ENCODE assay signal across 10 cellular contexts in genomic region chr5:27124590-27124989, GRCh38.
A peak's percentile ranks its signal among the peaks of the same experiment; 100 is the strongest.
DNase-seq lines count a peak whose midpoint lies in the region; ATAC-seq, FAIRE-seq and TF ChIP-seq lines count a peak whose summit lies in the region.
"Had no signal": no experiment of that assay in that cellular context is flagged by ENCODE, and none has a peak within 500 bp of the region (broad histone marks: within the 10 kb centered on the region; RNA-seq: fewer than 3 reads in every experiment).

No MANE protein-coding gene starts in this region.

- H3K36me3 ChIP-seq in kidney (ENCODE audit: control insufficient read depth in 1 of 2, insufficient read depth in 2 of 2, low read length in 2 of 2) (no peaks in the 10 kb centered on the region), thyroid gland (no peaks in the 10 kb centered on the region)

- TF ChIP-seq CTCF in kidney (IDR thresholded peaks at IDR 0.05; ENCODE audit: borderline replicate concordance, extremely low read depth, insufficient read depth), result peak; percentile 8
- peak in 1 of 6 experiments; percentile 14 for TF ChIP-seq CTCF in thyroid gland (IDR thresholded peaks at IDR 0.05)

- no peak overlapping the region for H3K9ac ChIP-seq in kidney (ENCODE audit: low read length in 2 of 2)

- H3K27ac ChIP-seq in kidney (ENCODE audit: low read depth in 2 of 2, low read length in 2 of 2) (no peak overlapping the region), thyroid gland (no peak overlapping the region)

- H3K27me3 ChIP-seq in thyroid gland, result no peaks in the 10 kb centered on the region

- WGBS in thyroid gland, 2 donors, result 12 to 16% methylated on average over 3 of the region's 3 CpGs

- TF ChIP-seq POLR2A in thyroid gland (IDR thresholded peaks at IDR 0.05), result no peak

- ATAC-seq in HG03175 (IDR thresholded peaks at IDR 0.05; ENCODE audit: unreplicated experiment), result no peak

- H3K9me3 ChIP-seq in kidney (ENCODE audit: control insufficient read depth in 1 of 2, low read length in 2 of 2), result no peaks in the 10 kb centered on the region
- H3K9me3 ChIP-seq in thyroid gland, result no peaks in the 10 kb centered on the region

- FAIRE-seq in TTC549 (lab: Jason Lieb, UNC) (peak; percentile 53), kidney (lab: Jason Lieb, UNC) (peak; percentile 8)
- FAIRE-seq: endometrium had no signal

- H3K4me3 ChIP-seq in kidney (ENCODE audit: low read length in 2 of 2) (no peak overlapping the region), thyroid gland (replicated peaks in 1 of 3) (no peak overlapping the region)

- intact Hi-C loops in kidney (cut with DNase I) (no loop called here), thyroid gland (cut with DNase I) (no loop called here)

- H3K4me1 ChIP-seq in kidney (ENCODE audit: control insufficient read depth in 1 of 2, insufficient read depth in 1 of 2, low read depth in 1 of 2, low read length in 2 of 2) (no peaks in the 10 kb centered on the region), thyroid gland (no peaks in the 10 kb centered on the region)

- peak; percentile 1 for DNase-seq in EH (ENCODE audit: low read depth)
- peak; percentile 45 for DNase-seq in LoVo (ENCODE audit: low spot score)
- DNase-seq in kidney, result no peak
- DNase-seq in thyroid gland, result no peak
- DNase-seq in GM19240 (ENCODE audit: insufficient read length, low spot score), result no peak
- DNase-seq in stimulated activated CD4-positive, alpha-beta T cell treated with anti-CD3 and anti-CD28 coated beads, Interleukin-12 subunit alpha, Interleukin-12 subunit beta, amount 100 ng/mL, for 4 hours, result no peak
- DNase-seq: activated CD4-positive, alpha-beta T cell treated with anti-CD3 and anti-CD28 coated beads, Interleukin-2, amount 10 ng/mL, durations not matched to agents 24 days and 14 days had no signal

Comparison
In these comparisons a context has a peak if more than half of its experiments do, and no peak if none do; other contexts are left out.
1. DNase-seq: peak in EH (single experiment) and LoVo (single experiment); none in kidney (single experiment), thyroid gland (0 of 2), GM19240 (single experiment) and stimulated activated CD4-positive, alpha-beta T cell treated with anti-CD3 and anti-CD28 coated beads, Interleukin-12 subunit alpha, Interleukin-12 subunit beta, amount 100 ng/mL, for 4 hours (single experiment).